1 cellular context compared by ENCODE assay signal in genomic region chr6:116158641-116159040, GRCh38.
TF ChIP-seq lines count a peak whose summit lies in the region.

No MANE protein-coding gene starts in this region.

TF ChIP-seq in WTC11, 78 proteins besides CTCF, POLR2A, EP300 and RAD21 (continued from another document):
- TF ChIP-seq, protein P1, sequence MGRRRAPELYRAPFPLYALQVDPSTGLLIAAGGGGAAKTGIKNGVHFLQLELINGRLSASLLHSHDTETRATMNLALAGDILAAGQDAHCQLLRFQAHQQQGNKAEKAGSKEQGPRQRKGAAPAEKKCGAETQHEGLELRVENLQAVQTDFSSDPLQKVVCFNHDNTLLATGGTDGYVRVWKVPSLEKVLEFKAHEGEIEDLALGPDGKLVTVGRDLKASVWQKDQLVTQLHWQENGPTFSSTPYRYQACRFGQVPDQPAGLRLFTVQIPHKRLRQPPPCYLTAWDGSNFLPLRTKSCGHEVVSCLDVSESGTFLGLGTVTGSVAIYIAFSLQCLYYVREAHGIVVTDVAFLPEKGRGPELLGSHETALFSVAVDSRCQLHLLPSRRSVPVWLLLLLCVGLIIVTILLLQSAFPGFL (CRISPR knock-in tag; IDR thresholded peaks at IDR 0.05; ENCODE audit: borderline replicate concordance) = no peak
- TF ChIP-seq TCF7 (CRISPR knock-in tag; IDR thresholded peaks at IDR 0.05; ENCODE audit: low read depth) = no peak
- TF ChIP-seq GABPB1 (CRISPR knock-in tag; IDR thresholded peaks at IDR 0.05) = no peak
- TF ChIP-seq PRRX2 (CRISPR knock-in tag; IDR thresholded peaks at IDR 0.05) = no peak
- TF ChIP-seq ZNF423 (CRISPR knock-in tag; IDR thresholded peaks at IDR 0.05) = no peak
- no peak for TF ChIP-seq CREB1 (CRISPR knock-in tag; IDR thresholded peaks at IDR 0.05)
- TF ChIP-seq ARID4B (CRISPR knock-in tag; IDR thresholded peaks at IDR 0.05; ENCODE audit: borderline replicate concordance) = no peak
- no peak for TF ChIP-seq ESRRA (CRISPR knock-in tag; IDR thresholded peaks at IDR 0.05; ENCODE audit: borderline replicate concordance)
- TF ChIP-seq FOXK1 (CRISPR knock-in tag; IDR thresholded peaks at IDR 0.05) = no peak
- no peak for TF ChIP-seq SOX15 (CRISPR knock-in tag; IDR thresholded peaks at IDR 0.05)
- TF ChIP-seq ATF3 (CRISPR knock-in tag; conservative IDR thresholded peaks at IDR 0.05) = no peak
- no peak for TF ChIP-seq ZNF396 (CRISPR knock-in tag; IDR thresholded peaks at IDR 0.05; ENCODE audit: borderline replicate concordance)
- TF ChIP-seq ZNF263 (CRISPR knock-in tag; IDR thresholded peaks at IDR 0.05; ENCODE audit: low read depth) = no peak
- no peak for TF ChIP-seq MLX (CRISPR knock-in tag; IDR thresholded peaks at IDR 0.05)
- TF ChIP-seq, protein P2, sequence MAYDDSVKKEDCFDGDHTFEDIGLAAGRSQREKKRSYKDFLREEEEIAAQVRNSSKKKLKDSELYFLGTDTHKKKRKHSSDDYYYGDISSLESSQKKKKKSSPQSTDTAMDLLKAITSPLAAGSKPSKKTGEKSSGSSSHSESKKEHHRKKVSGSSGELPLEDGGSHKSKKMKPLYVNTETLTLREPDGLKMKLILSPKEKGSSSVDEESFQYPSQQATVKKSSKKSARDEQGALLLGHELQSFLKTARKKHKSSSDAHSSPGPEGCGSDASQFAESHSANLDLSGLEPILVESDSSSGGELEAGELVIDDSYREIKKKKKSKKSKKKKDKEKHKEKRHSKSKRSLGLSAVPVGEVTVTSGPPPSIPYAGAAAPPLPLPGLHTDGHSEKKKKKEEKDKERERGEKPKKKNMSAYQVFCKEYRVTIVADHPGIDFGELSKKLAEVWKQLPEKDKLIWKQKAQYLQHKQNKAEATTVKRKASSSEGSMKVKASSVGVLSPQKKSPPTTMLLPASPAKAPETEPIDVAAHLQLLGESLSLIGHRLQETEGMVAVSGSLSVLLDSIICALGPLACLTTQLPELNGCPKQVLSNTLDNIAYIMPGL (CRISPR knock-in tag; IDR thresholded peaks at IDR 0.05) = no peak
